22 cellular contexts compared by ENCODE assay signal in the genomic region with DNA sequence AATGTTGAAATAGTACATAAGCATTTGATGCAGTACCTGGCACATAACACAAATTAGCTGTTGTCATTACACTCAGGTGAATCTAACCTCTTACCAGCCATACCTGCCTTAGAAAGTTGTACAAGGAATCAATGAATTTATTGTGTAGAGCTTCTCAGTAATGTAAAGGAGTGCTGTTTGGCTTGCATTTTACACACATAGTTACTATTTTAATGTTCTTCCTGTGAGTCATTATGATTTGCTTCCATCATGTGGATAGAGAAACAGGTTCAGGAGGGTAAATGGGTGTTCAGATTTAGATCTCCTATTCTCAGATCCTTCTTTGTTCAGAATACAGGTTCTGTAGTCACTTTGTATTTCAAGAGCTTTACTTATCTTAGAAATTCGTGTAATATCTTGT. TPM values are rescaled to one million over a fixed set of nuclear protein-coding genes. Genes with fewer than 3 reads are reported as not detected.
DNase-seq lines count a peak whose midpoint lies in the region; ATAC-seq, FAIRE-seq and TF ChIP-seq lines count a peak whose summit lies in the region.
"Had no signal": no experiment of that assay in that cellular context is flagged by ENCODE, and none has a peak within 500 bp of the region (broad histone marks: within the 10 kb centered on the region; RNA-seq: fewer than 3 reads in every experiment).

No MANE protein-coding gene starts in this region.

- no peaks in the 10 kb centered on the region for H3K27me3 Mint-ChIP-seq in astrocyte (ENCODE audit: low read depth, unreplicated experiment)
- H3K27me3 Mint-ChIP-seq in stimulated activated memory B cell treated with anti-CD40 and anti-IgM and Interleukin-4, amounts not matched to agents 10 μg/mL and 1 μg/mL and 100 μg/mL, for 72 hours = no peaks in the 10 kb centered on the region
- no peaks in the 10 kb centered on the region for H3K27me3 Mint-ChIP-seq in stimulated activated naive B cell treated with anti-CD40 and anti-IgM and Interleukin-4, amounts not matched to agents 10 μg/mL and 1 μg/mL and 100 μg/mL, for 72 hours
- H3K27me3 Mint-ChIP-seq: activated CD4-positive, alpha-beta memory T cell treated with anti-CD3 and anti-CD28 coated beads, Interleukin-2, amount 10 ng/mL, durations not matched to agents 7 days and 5 days; activated naive CD4-positive, alpha-beta T cell treated with anti-CD3 and anti-CD28 coated beads, Interleukin-2, amount 10 ng/mL, durations not matched to agents 7 days and 5 days; activated T-cell treated with anti-CD3 and anti-CD28 coated beads, Interleukin-2, amount 50 U/mL, for 24 hours; CD4-positive, alpha-beta memory T cell had no signal

- H3K9me3 ChIP-seq in astrocyte (ENCODE audit: insufficient read depth, low read depth, low read length) = no peaks in the 10 kb centered on the region
- H3K9me3 ChIP-seq: SJSA1, upper lobe of left lung had no signal

- no peak overlapping the region for H3K4me3 ChIP-seq in astrocyte (ENCODE audit: insufficient read depth, low read depth, low read length)
- H3K4me3 ChIP-seq: SJSA1, upper lobe of left lung had no signal

- H3K27ac ChIP-seq in astrocyte (ENCODE audit: low read depth, low read length) = no peak overlapping the region
- H3K27ac ChIP-seq: SJSA1, upper lobe of left lung had no signal

- no peak overlapping the region for H3K9ac ChIP-seq in astrocyte (ENCODE audit: low read length)

- no peak overlapping the region for H3K4me3 Mint-ChIP-seq in astrocyte (ENCODE audit: unreplicated experiment)
- H3K4me3 Mint-ChIP-seq in stimulated activated memory B cell treated with anti-CD40 and anti-IgM and Interleukin-4, amounts not matched to agents 10 μg/mL and 1 μg/mL and 100 μg/mL, for 72 hours = no peak overlapping the region
- H3K4me3 Mint-ChIP-seq in stimulated activated naive B cell treated with anti-CD40 and anti-IgM and Interleukin-4, amounts not matched to agents 10 μg/mL and 1 μg/mL and 100 μg/mL, for 72 hours = no peak overlapping the region
- H3K4me3 Mint-ChIP-seq: activated CD4-positive, alpha-beta memory T cell treated with anti-CD3 and anti-CD28 coated beads, Interleukin-2, amount 10 ng/mL, durations not matched to agents 7 days and 5 days; activated naive CD4-positive, alpha-beta T cell treated with anti-CD3 and anti-CD28 coated beads, Interleukin-2, amount 10 ng/mL, durations not matched to agents 7 days and 5 days; activated T-cell treated with anti-CD3 and anti-CD28 coated beads, Interleukin-2, amount 50 U/mL, for 24 hours; CD4-positive, alpha-beta memory T cell had no signal

- H3K27ac Mint-ChIP-seq in astrocyte (ENCODE audit: unreplicated experiment) = no peak overlapping the region
- H3K27ac Mint-ChIP-seq in stimulated activated memory B cell treated with anti-CD40 and anti-IgM and Interleukin-4, amounts not matched to agents 10 μg/mL and 1 μg/mL and 100 μg/mL, for 72 hours = no peak overlapping the region
- no peak overlapping the region for H3K27ac Mint-ChIP-seq in stimulated activated naive B cell treated with anti-CD40 and anti-IgM and Interleukin-4, amounts not matched to agents 10 μg/mL and 1 μg/mL and 100 μg/mL, for 72 hours
- H3K27ac Mint-ChIP-seq: activated CD4-positive, alpha-beta memory T cell treated with anti-CD3 and anti-CD28 coated beads, Interleukin-2, amount 10 ng/mL, durations not matched to agents 7 days and 5 days; activated naive CD4-positive, alpha-beta T cell treated with anti-CD3 and anti-CD28 coated beads, Interleukin-2, amount 10 ng/mL, durations not matched to agents 7 days and 5 days; activated T-cell treated with anti-CD3 and anti-CD28 coated beads, Interleukin-2, amount 50 U/mL, for 24 hours; CD4-positive, alpha-beta memory T cell had no signal

- H3K4me2 ChIP-seq in astrocyte (ENCODE audit: low read length) = peak overlapping the region; percentile 23

- no peaks in the 10 kb centered on the region for H4K20me1 ChIP-seq in astrocyte (ENCODE audit: insufficient read depth, low read length)

- H2AFZ ChIP-seq in astrocyte (ENCODE audit: low read depth, low read length) = no peak overlapping the region

- H3K4me1 ChIP-seq in astrocyte (ENCODE audit: insufficient read depth, low read length) = no peaks in the 10 kb centered on the region
- H3K4me1 ChIP-seq: SJSA1, upper lobe of left lung had no signal

- H3K36me3 Mint-ChIP-seq in astrocyte (ENCODE audit: low read depth, unreplicated experiment) = peaks cover 6% of the 10 kb centered on the region
- H3K36me3 Mint-ChIP-seq in stimulated activated memory B cell treated with anti-CD40 and anti-IgM and Interleukin-4, amounts not matched to agents 10 μg/mL and 1 μg/mL and 100 μg/mL, for 72 hours = peaks cover 17% of the 10 kb centered on the region
- peaks cover 8 to 26% of the 10 kb centered on the region in 2 donors for H3K36me3 Mint-ChIP-seq in stimulated activated naive B cell treated with anti-CD40 and anti-IgM and Interleukin-4, amounts not matched to agents 10 μg/mL and 1 μg/mL and 100 μg/mL, for 72 hours
- H3K36me3 Mint-ChIP-seq: activated naive CD4-positive, alpha-beta T cell treated with anti-CD3 and anti-CD28 coated beads, Interleukin-2, amount 10 ng/mL, durations not matched to agents 7 days and 5 days had no signal

- no peaks in the 10 kb centered on the region for H3K79me2 ChIP-seq in astrocyte (ENCODE audit: insufficient read depth, low read length)

- no peaks in the 10 kb centered on the region for H3K9me3 Mint-ChIP-seq in astrocyte (ENCODE audit: unreplicated experiment)
- no peaks in the 10 kb centered on the region for H3K9me3 Mint-ChIP-seq in stimulated activated memory B cell treated with anti-CD40 and anti-IgM and Interleukin-4, amounts not matched to agents 10 μg/mL and 1 μg/mL and 100 μg/mL, for 72 hours
- H3K9me3 Mint-ChIP-seq in stimulated activated naive B cell treated with anti-CD40 and anti-IgM and Interleukin-4, amounts not matched to agents 10 μg/mL and 1 μg/mL and 100 μg/mL, for 72 hours = no peaks in the 10 kb centered on the region
- H3K9me3 Mint-ChIP-seq: activated CD4-positive, alpha-beta memory T cell treated with anti-CD3 and anti-CD28 coated beads, Interleukin-2, amount 10 ng/mL, durations not matched to agents 7 days and 5 days; activated naive CD4-positive, alpha-beta T cell treated with anti-CD3 and anti-CD28 coated beads, Interleukin-2, amount 10 ng/mL, durations not matched to agents 7 days and 5 days; activated T-cell treated with anti-CD3 and anti-CD28 coated beads, Interleukin-2, amount 50 U/mL, for 24 hours; CD4-positive, alpha-beta memory T cell had no signal

- ATAC-seq in stimulated activated memory B cell treated with anti-CD40 and anti-IgM and Interleukin-4, amounts not matched to agents 10 μg/mL and 1 μg/mL and 100 μg/mL, for 72 hours = no peak
- ATAC-seq in stimulated activated naive B cell treated with anti-CD40 and anti-IgM and Interleukin-4, amounts not matched to agents 10 μg/mL and 1 μg/mL and 100 μg/mL, for 72 hours (replicated peaks) = no peak

- H3K4me1 Mint-ChIP-seq in astrocyte (ENCODE audit: low read depth, unreplicated experiment) = peaks cover 23% of the 10 kb centered on the region
- no peaks in the 10 kb centered on the region for H3K4me1 Mint-ChIP-seq in stimulated activated memory B cell treated with anti-CD40 and anti-IgM and Interleukin-4, amounts not matched to agents 10 μg/mL and 1 μg/mL and 100 μg/mL, for 72 hours
- H3K4me1 Mint-ChIP-seq in stimulated activated naive B cell treated with anti-CD40 and anti-IgM and Interleukin-4, amounts not matched to agents 10 μg/mL and 1 μg/mL and 100 μg/mL, for 72 hours = no peaks in the 10 kb centered on the region
- H3K4me1 Mint-ChIP-seq: activated naive CD4-positive, alpha-beta T cell treated with anti-CD3 and anti-CD28 coated beads, Interleukin-2, amount 10 ng/mL, durations not matched to agents 7 days and 5 days; CD4-positive, alpha-beta memory T cell had no signal

- no peak for FAIRE-seq in astrocyte (lab: Jason Lieb, UNC)

- no peaks in the 10 kb centered on the region for H3K27me3 ChIP-seq in astrocyte (ENCODE audit: insufficient read depth, low read length)
- H3K27me3 ChIP-seq: SJSA1, upper lobe of left lung had no signal

- H3K36me3 ChIP-seq in astrocyte (ENCODE audit: insufficient read depth, low read length) = no peaks in the 10 kb centered on the region
- H3K36me3 ChIP-seq: SJSA1, upper lobe of left lung had no signal

- DNase-seq in GM03348 (ENCODE audit: low spot score) (peak; percentile 11), M059J (ENCODE audit: low read depth) (peak; percentile 16), astrocyte (ENCODE audit: low read depth) (no peak), hepatic stellate cell (ENCODE audit: low spot score) (peak; percentile 16), NCI-H1417 treated with DMSO at 0.1 percent for 48 hours (lab: John Stamatoyannopoulos, UW) (no peak), middle frontal gyrus (ENCODE audit: extremely low spot score, low spot score) (no peak)
- no peak for DNase-seq in stimulated activated naive B cell treated with anti-CD40 and anti-IgM and Interleukin-4, amounts not matched to agents 10 μg/mL and 1 μg/mL and 100 μg/mL, for 72 hours
- DNase-seq: activated CD4-positive, alpha-beta memory T cell treated with anti-CD3 and anti-CD28 coated beads, Interleukin-2, amount 10 ng/mL, durations not matched to agents 7 days and 5 days; activated naive CD4-positive, alpha-beta T cell treated with anti-CD3 and anti-CD28 coated beads, Interleukin-2, amount 10 ng/mL, durations not matched to agents 7 days and 5 days; activated T-cell treated with anti-CD3 and anti-CD28 coated beads, Interleukin-2, amount 50 U/mL, for 24 hours; anterior cingulate cortex; CD4-positive, alpha-beta memory T cell; DND-41; effector memory CD4-positive, alpha-beta T cell; head of caudate nucleus; MM.1S; NCI-H1694; NCI-H748 treated with DMSO at 0.1 percent for 48 hours; OCI-M1; upper lobe of left lung had no signal

- no peak for TF ChIP-seq CTCF in astrocyte (IDR thresholded peaks at IDR 0.05; ENCODE audit: insufficient read depth, low read depth, low read length)

RNA-seq across cellular contexts. Expression of a gene that starts 27.6 kb away (rescaled TPM):
- total RNA-seq in M059J (2014; rRNA removed; shearing (Covaris generic)) = 21.3 and 32.3 TPM in 2 replicates
- total RNA-seq in astrocyte = 19.3 and 19.8 TPM in 2 replicates

RNA-seq across cellular contexts. Expression of a gene that starts 41.2 kb away (rescaled TPM):
- total RNA-seq in M059J (2014; rRNA removed; shearing (Covaris generic)) = 8.1 and 13.2 TPM in 2 replicates
- 33.7 and 35.7 TPM in 2 replicates for total RNA-seq in astrocyte

Comparison
In these comparisons a context has a peak if more than half of its experiments do, and no peak if none do; other contexts are left out.
1. DNase-seq: peak in GM03348 (single experiment), M059J (single experiment) and hepatic stellate cell (single experiment); none in astrocyte (single experiment), NCI-H1417 treated with DMSO at 0.1 percent for 48 hours (single experiment), middle frontal gyrus (single experiment) and stimulated activated naive B cell treated with anti-CD40 and anti-IgM and Interleukin-4, amounts not matched to agents 10 μg/mL and 1 μg/mL and 100 μg/mL, for 72 hours (single experiment).